Comparison of ENCODE assay signal across 8 cellular contexts in genomic region chr7:41003031-41003925, GRCh38.
DNase-seq lines count a peak whose midpoint lies in the region; ATAC-seq and TF ChIP-seq lines count a peak whose summit lies in the region.

No MANE protein-coding gene starts in this region.

- H3K27ac ChIP-seq in breast epithelium (no peak overlapping the region), SJCRH30 (no peak overlapping the region)

- TF ChIP-seq CTCF in MCF 10A (IDR thresholded peaks at IDR 0.05; ENCODE audit: unreplicated experiment) (peak; percentile 73), breast epithelium (IDR thresholded peaks at IDR 0.05) (peak in 1 of 3 donors; percentile 18), fibroblast of the aortic adventitia (IDR thresholded peaks at IDR 0.05; ENCODE audit: insufficient read depth, low read length) (peak; percentile 78)

- peak; percentile 64 for DNase-seq in MCF 10A (ENCODE audit: unreplicated experiment)
- no peak for DNase-seq in breast epithelium (ENCODE audit: low spot score in 2 of 2)
- peak; percentile 42 to 72 for DNase-seq in SJCRH30
- DNase-seq in fibroblast of the aortic adventitia (ENCODE audit: low read depth): peak; percentile 46
- peak; percentile 26 for DNase-seq in pulmonary artery endothelial cell (ENCODE audit: low read depth, low spot score)
- no peak for DNase-seq in effector CD8-positive, alpha-beta T cell (lab: John Stamatoyannopoulos, UW)
- no peak for DNase-seq in AG20443 (ENCODE audit: low spot score)

- H3K27me3 Mint-ChIP-seq in MCF 10A (ENCODE audit: insufficient read depth, unreplicated experiment): no peaks in the 10 kb centered on the region

- intact Hi-C loops in MCF 10A (cut with micrococcal nuclease) (loop anchor here (2.0 to 10.0 kb wide), 3 partner anchors 142 to 694 kb away; no protein-coding TSS in a partner anchor), breast epithelium (cut with DNase I; ENCODE audit: low total_unique reads) (loop anchor here (10.0 kb wide), 1 partner anchor 528 kb away; no protein-coding TSS in a partner anchor)

- H3K9me3 Mint-ChIP-seq in MCF 10A (ENCODE audit: unreplicated experiment): no peaks in the 10 kb centered on the region

- no TSS peak for BruUV-seq in MCF 10A (replicated peaks; lab: Mats Ljungman, UMichigan)

- no peak overlapping the region for H3K4me3 ChIP-seq in breast epithelium
- H3K4me3 ChIP-seq in SJCRH30: no peak overlapping the region
- H3K4me3 ChIP-seq in fibroblast of the aortic adventitia (ENCODE audit: low read depth, low read length): no peak overlapping the region

- peak; percentile 57 for ATAC-seq in HG02981 (IDR thresholded peaks at IDR 0.05; ENCODE audit: unreplicated experiment)

- H3K4me1 Mint-ChIP-seq in MCF 10A (ENCODE audit: insufficient read depth, unreplicated experiment): peaks cover 42% of the 10 kb centered on the region

- no peaks in the 10 kb centered on the region for H3K9me3 ChIP-seq in breast epithelium
- no peaks in the 10 kb centered on the region for H3K9me3 ChIP-seq in SJCRH30 (replicated peaks)

- no peak for TF ChIP-seq POLR2A in breast epithelium (IDR thresholded peaks at IDR 0.05)

- H3K4me3 Mint-ChIP-seq in MCF 10A (ENCODE audit: unreplicated experiment): no peak overlapping the region

- POLR2A ChIA-PET in MCF 10A (lab: Yijun Ruan, JAX): interaction anchor here (1.0 to 1.6 kb wide), 5 partner anchors 81 to 700 kb away, joined by 3 read pairs; partner anchors contain the start of gene INHBA

- H3K36me3 ChIP-seq in breast epithelium (no peaks in the 10 kb centered on the region), SJCRH30 (no peaks in the 10 kb centered on the region)

- CTCF ChIA-PET in MCF 10A (lab: Yijun Ruan, JAX): interaction anchor here (0.5 to 4.7 kb wide), 28 partner anchors 8 to 1274 kb away, joined by 3 to 22 read pairs (median 4); no protein-coding TSS in a partner anchor

- H3K4me1 ChIP-seq in breast epithelium (no peaks in the 10 kb centered on the region), SJCRH30 (no peaks in the 10 kb centered on the region; the same call in 1 of the 2 replicates)

- H3K36me3 Mint-ChIP-seq in MCF 10A (ENCODE audit: insufficient read depth, unreplicated experiment): no peaks in the 10 kb centered on the region

- H3K27ac Mint-ChIP-seq in MCF 10A (ENCODE audit: low read depth, unreplicated experiment): peak overlapping the region; percentile 25

- no peaks in the 10 kb centered on the region for H3K27me3 ChIP-seq in breast epithelium
- H3K27me3 ChIP-seq in SJCRH30: no peaks in the 10 kb centered on the region

Comparison
In these comparisons a context has a peak if more than half of its experiments do, and no peak if none do; other contexts are left out.
1. DNase-seq: peak in MCF 10A (single experiment), SJCRH30 (2 of 2), fibroblast of the aortic adventitia (single experiment) and pulmonary artery endothelial cell (single experiment); none in breast epithelium (0 of 2), effector CD8-positive, alpha-beta T cell (single experiment) and AG20443 (single experiment).